16 cellular contexts compared by ENCODE assay signal in genomic region chr5:855771-856530, GRCh38. TPM values are rescaled to one million over a fixed set of nuclear protein-coding genes. Genes with fewer than 3 reads are reported as not detected.
A peak's percentile ranks its signal among the peaks of the same experiment; 100 is the strongest.
DNase-seq lines count a peak whose midpoint lies in the region; ATAC-seq, FAIRE-seq and TF ChIP-seq lines count a peak whose summit lies in the region.
"Had no signal": no experiment of that assay in that cellular context is flagged by ENCODE, and none has a peak within 500 bp of the region (broad histone marks: within the 10 kb centered on the region; RNA-seq: fewer than 3 reads in every experiment).

No MANE protein-coding gene starts in this region.

- DNase-seq in left ventricle myocardium inferior = peak; percentile 8
- no peak for DNase-seq in left ventricle myocardium superior
- peak; percentile 25 for DNase-seq in RPMI7951 (ENCODE audit: low read depth)
- DNase-seq in keratinocyte (ENCODE audit: low read depth, low spot score) = no peak
- peak; percentile 37 to 51 for DNase-seq in aorta
- DNase-seq in superior temporal gyrus (ENCODE audit: extremely low spot score) = no peak
- no peak for DNase-seq in DMS114 treated with DMSO at 0.1 percent for 48 hours (lab: John Stamatoyannopoulos, UW; ENCODE audit: unreplicated experiment)
- no peak for DNase-seq in NCI-H345 (lab: John Stamatoyannopoulos, UW)
- DNase-seq: activated naive CD8-positive, alpha-beta T cell treated with anti-CD3 and anti-CD28 coated beads, Interleukin-2, amount 50 U/mL, for 24 hours; NCI-H187; NCI-H774; nephron progenitor cell; stimulated activated naive CD4-positive, alpha-beta T cell had no signal

- H3K27me3 ChIP-seq in left ventricle myocardium inferior (ENCODE audit: low read depth) (peaks cover 1% of the 10 kb centered on the region), keratinocyte (ENCODE audit: control insufficient read depth, extremely low read depth, insufficient read depth, low read length) (peaks cover 22% of the 10 kb centered on the region), aorta (ENCODE audit: control insufficient read depth in 1 of 2, insufficient read depth in 2 of 2, low read length in 1 of 2) (no peaks in the 10 kb centered on the region)
- H3K27me3 ChIP-seq: BLaER1 had no signal

- peak; percentile 53 for FAIRE-seq in keratinocyte (lab: Jason Lieb, UNC)
- FAIRE-seq: colon had no signal

- H3K4me3 ChIP-seq in left ventricle myocardium inferior = no peak overlapping the region
- no peak overlapping the region for H3K4me3 ChIP-seq in keratinocyte (ENCODE audit: control insufficient read depth in 2 of 3, extremely low read depth in 1 of 3, insufficient read depth in 2 of 3, low read depth in 1 of 3, low read length in 3 of 3)
- no peak overlapping the region for H3K4me3 ChIP-seq in aorta (ENCODE audit: low read length in 2 of 2)
- H3K4me3 ChIP-seq: BLaER1 had no signal

- H3K9me3 ChIP-seq in left ventricle myocardium inferior (replicated peaks) (no peaks in the 10 kb centered on the region), keratinocyte (ENCODE audit: control insufficient read depth, low read depth, low read length) (no peaks in the 10 kb centered on the region), aorta (ENCODE audit: control insufficient read depth, low read length) (no peaks in the 10 kb centered on the region)
- H3K9me3 ChIP-seq: BLaER1 had no signal

- 73 to 76% methylated on average over 21 of the region's 21 CpGs for WGBS in aorta, 2 donors

- no peak overlapping the region for H2AFZ ChIP-seq in keratinocyte (ENCODE audit: control insufficient read depth, low read length)

- H3K4me1 ChIP-seq in left ventricle myocardium inferior (no peaks in the 10 kb centered on the region), keratinocyte (ENCODE audit: control insufficient read depth, extremely low read depth, insufficient read depth, low read length) (no peaks in the 10 kb centered on the region), aorta (ENCODE audit: control insufficient read depth in 1 of 2, insufficient read depth in 2 of 2, low read length in 2 of 2) (no peaks in the 10 kb centered on the region)

- no peaks in the 10 kb centered on the region for H4K20me1 ChIP-seq in keratinocyte (ENCODE audit: control insufficient read depth, extremely low read depth, insufficient read depth, low read length)

- H3K79me2 ChIP-seq in keratinocyte (ENCODE audit: control insufficient read depth, insufficient read depth, low read length) = no peaks in the 10 kb centered on the region

- no peak overlapping the region for H3K4me2 ChIP-seq in keratinocyte (ENCODE audit: control insufficient read depth, extremely low read depth, insufficient read depth, low read depth, low read length)
- H3K4me2 ChIP-seq: BLaER1, KMS-11 had no signal

- no peaks in the 10 kb centered on the region for H3K36me3 ChIP-seq in left ventricle myocardium inferior
- H3K36me3 ChIP-seq in keratinocyte (ENCODE audit: control insufficient read depth in 2 of 2, extremely low read depth in 1 of 2, insufficient read depth in 2 of 2, low read length in 2 of 2) = peaks cover 0 to 3% of the 10 kb centered on the region in 2 experiments
- H3K36me3 ChIP-seq in aorta (ENCODE audit: control insufficient read depth in 1 of 2, insufficient read depth in 2 of 2, low read length in 1 of 2) = no peaks in the 10 kb centered on the region
- H3K36me3 ChIP-seq: BLaER1 had no signal

- H3K27ac ChIP-seq in left ventricle myocardium inferior (replicated peaks) (no peak overlapping the region), keratinocyte (ENCODE audit: control insufficient read depth, insufficient read depth, low read length) (no peak overlapping the region), aorta (ENCODE audit: low read depth in 1 of 2, low read length in 2 of 2) (no peak overlapping the region)
- H3K27ac ChIP-seq: BLaER1, KMS-11 had no signal

- ATAC-seq in left ventricle myocardium superior (no peak), aorta (ENCODE audit: low FRiP score) (peak; percentile 39)

- H3K9me1 ChIP-seq in keratinocyte (ENCODE audit: control insufficient read depth, extremely low read depth, insufficient read depth, low read length) = no peaks in the 10 kb centered on the region

- TF ChIP-seq CTCF in left ventricle myocardium inferior (IDR thresholded peaks at IDR 0.05; ENCODE audit: borderline replicate concordance) (no peak), keratinocyte (optimal IDR thresholded peaks at IDR 0.05 in 1 of 3, IDR thresholded peaks at IDR 0.05 in 1 of 3, conservative IDR thresholded peaks at IDR 0.05 in 1 of 3; ENCODE audit: extremely low read depth in 1 of 3, insufficient read depth in 2 of 3, low read length in 3 of 3) (no peak)

- intact Hi-C loops in left ventricle myocardium inferior (cut with micrococcal nuclease) = no loop called here
- intact Hi-C loops in left ventricle myocardium superior (cut with micrococcal nuclease) = no loop called here
- intact Hi-C loops in aorta (cut with DNase I) = no loop called here

- dilution Hi-C loops in keratinocyte (cut with MboI; ENCODE audit: extremely low pct_ligation_motif_present, low sequenced_read_pairs) = no loop called here

- H3K9ac ChIP-seq in keratinocyte (ENCODE audit: control insufficient read depth, extremely low read depth, insufficient read depth, low read length) = no peak overlapping the region
- H3K9ac ChIP-seq: BLaER1, KMS-11 had no signal

RNA-seq across cellular contexts. Expression of gene ZDHHC11, which starts 5.2 kb away (rescaled TPM):
- total RNA-seq in left ventricle myocardium inferior (18.7 TPM), left ventricle myocardium superior (40.1 TPM), aorta (10 to 100 TPM in 1 of 2 donors, 1 to 10 TPM in 1; 9.4 to 26.0 TPM)
- total RNA-seq in RPMI7951 (2014; rRNA removed; shearing (Covaris generic)) = 0.12 and 0.29 TPM in 2 replicates
- polyA plus RNA-seq in keratinocyte (0.29 to 0.62 TPM (median 0.33 TPM) in 3 replicates), aorta (1 to 10 TPM; 1.5 to 3.1 TPM)
- 2.1 TPM for polyA plus RNA-seq in keratinocyte (2011; ENCODE audit: low read depth)
- polyA plus RNA-seq in keratinocyte (2011; cell fraction: cytosol; rRNA removed) = 0.30 and 0.73 TPM in 2 replicates
- 8.9 and 11.7 TPM in 2 replicates for polyA plus RNA-seq in keratinocyte (2011; cell fraction: nucleus; rRNA removed)
- 0.65 and 1.7 TPM in 2 replicates for polyA plus RNA-seq in keratinocyte (2012; ENCODE audit: low replicate concordance)
- 0.49 to 3.8 TPM (median 3.1 TPM) in 3 replicates for polyA minus RNA-seq in keratinocyte
- not detected for polyA minus RNA-seq in keratinocyte (2011; cell fraction: cytosol; rRNA and poly(A)+ RNA removed)
- 4.9 and 6.3 TPM in 2 replicates for polyA minus RNA-seq in keratinocyte (2011; cell fraction: nucleus; rRNA and poly(A)+ RNA removed)

RNA-seq across cellular contexts. Expression of gene BRD9, which starts 36.6 kb away (rescaled TPM):
- total RNA-seq in left ventricle myocardium inferior (23.6 TPM), left ventricle myocardium superior (26.1 TPM), aorta (10 to 100 TPM; 38.2 to 39.7 TPM)
- 24.0 and 27.9 TPM in 2 replicates for total RNA-seq in RPMI7951 (2014; rRNA removed; shearing (Covaris generic))
- polyA plus RNA-seq in keratinocyte (9.0 to 14.4 TPM (median 10.1 TPM) in 3 replicates), aorta (10 to 100 TPM; 12.5 to 36.4 TPM)
- polyA plus RNA-seq in keratinocyte (2011; ENCODE audit: low read depth) = 25.4 TPM
- 8.2 and 10.6 TPM in 2 replicates for polyA plus RNA-seq in keratinocyte (2011; cell fraction: cytosol; rRNA removed)
- polyA plus RNA-seq in keratinocyte (2011; cell fraction: nucleus; rRNA removed) = 35.2 and 40.1 TPM in 2 replicates
- polyA plus RNA-seq in keratinocyte (2012; ENCODE audit: low replicate concordance) = 16.6 and 25.9 TPM in 2 replicates
- polyA minus RNA-seq in keratinocyte = 11.6 to 27.1 TPM (median 16.7 TPM) in 3 replicates
- 8.4 TPM for polyA minus RNA-seq in keratinocyte (2011; cell fraction: cytosol; rRNA and poly(A)+ RNA removed)
- polyA minus RNA-seq in keratinocyte (2011; cell fraction: nucleus; rRNA and poly(A)+ RNA removed) = 14.4 and 24.0 TPM in 2 replicates

RNA-seq across cellular contexts. Expression of gene TRIP13, which starts 36.7 kb away (rescaled TPM):
- total RNA-seq in left ventricle myocardium inferior (0.44 TPM), left ventricle myocardium superior (0.32 TPM), aorta (1 to 10 TPM in 1 of 2 donors, under 1 TPM in 1; 0.84 to 1.3 TPM)
- total RNA-seq in RPMI7951 (2014; rRNA removed; shearing (Covaris generic)) = 65.0 and 80.4 TPM in 2 replicates
- polyA plus RNA-seq in keratinocyte (11.2 to 37.8 TPM (median 26.1 TPM) in 3 replicates), aorta (1 to 10 TPM in 1 of 2 donors, under 1 TPM in 1; 0.28 to 1.3 TPM)
- polyA plus RNA-seq in keratinocyte (2011; ENCODE audit: low read depth) = 3.0 TPM
- 12.7 and 17.9 TPM in 2 replicates for polyA plus RNA-seq in keratinocyte (2011; cell fraction: cytosol; rRNA removed)
- polyA plus RNA-seq in keratinocyte (2011; cell fraction: nucleus; rRNA removed) = 9.1 and 9.9 TPM in 2 replicates
- polyA plus RNA-seq in keratinocyte (2012; ENCODE audit: low replicate concordance) = 2.2 and 18.4 TPM in 2 replicates
- polyA minus RNA-seq in keratinocyte = 4.9 to 21.9 TPM (median 18.1 TPM) in 3 replicates
- polyA minus RNA-seq in keratinocyte (2011; cell fraction: cytosol; rRNA and poly(A)+ RNA removed) = 11.7 TPM
- polyA minus RNA-seq in keratinocyte (2011; cell fraction: nucleus; rRNA and poly(A)+ RNA removed) = 3.3 and 5.6 TPM in 2 replicates

Comparison
In these comparisons a context has a peak if more than half of its experiments do, and no peak if none do; other contexts are left out.
1. DNase-seq: peak in left ventricle myocardium inferior (single experiment), RPMI7951 (single experiment) and aorta (2 of 2); none in left ventricle myocardium superior (single experiment), keratinocyte (single experiment), superior temporal gyrus (single experiment), DMS114 treated with DMSO at 0.1 percent for 48 hours (single experiment) and NCI-H345 (single experiment).
2. RNA of gene TRIP13, which starts 36.7 kb away (total RNA-seq): 65.0 to 80.4 TPM in RPMI7951; 0.84 to 1.3 TPM in aorta, 0.44 TPM in left ventricle myocardium inferior (single experiment) and 0.32 TPM in left ventricle myocardium superior (single experiment); every median in the first group is over 10 times any median in the second.